In genomic region chr2:190705280-190705679, GRCh38 we compare ENCODE assay signal across 2 cellular contexts.
TF ChIP-seq lines count a peak whose summit lies in the region.

No MANE protein-coding gene starts in this region.

TF ChIP-seq in HepG2, 621 proteins besides CTCF, POLR2A, EP300 and RAD21:
- TF ChIP-seq STAG1 (CRISPR knock-in tag; IDR thresholded peaks at IDR 0.05) (0 out of 2 replicates have a peak, but pooled peaks have one; percentile 15), TBX2 (CRISPR knock-in tag; IDR thresholded peaks at IDR 0.05; ENCODE audit: borderline replicate concordance) (no peak)

TF ChIP-seq in GM12878, 131 proteins besides CTCF, POLR2A, EP300 and RAD21:
- no peak for TF ChIP-seq KLF5 (IDR thresholded peaks at IDR 0.05; ENCODE audit: partially characterized antibody)
- no peak for TF ChIP-seq HCFC1 (IDR thresholded peaks at IDR 0.05; ENCODE audit: low read length)
- TF ChIP-seq FOXM1 (IDR thresholded peaks at IDR 0.05; ENCODE audit: low read depth, low read length), result no peak
- TF ChIP-seq RUNX3 (IDR thresholded peaks at IDR 0.05; ENCODE audit: low read length), result no peak
- TF ChIP-seq POLR2AphosphoS2 (IDR thresholded peaks at IDR 0.05; ENCODE audit: low read depth, low read length), result no peak
- TF ChIP-seq SREBF1 (IDR thresholded peaks at IDR 0.05; ENCODE audit: low read length), result no peak
- TF ChIP-seq SMC3 (IDR thresholded peaks at IDR 0.05; ENCODE audit: borderline replicate concordance, low read length), result no peak
- no peak for TF ChIP-seq CBX3 (IDR thresholded peaks at IDR 0.05; ENCODE audit: borderline replicate concordance, low read depth)
